In genomic region chr1:77642941-77643340, GRCh38 we compare ENCODE assay signal across 22 cellular contexts.
"Had no signal": no experiment of that assay in that cellular context is flagged by ENCODE, and none has a peak within 500 bp of the region (broad histone marks: within the 10 kb centered on the region; RNA-seq: fewer than 3 reads in every experiment).

No MANE protein-coding gene starts in this region.

- H3K4me3 ChIP-seq: breast epithelium, esophagus squamous epithelium, ovary, skin epidermis, upper lobe of left lung had no signal

- DNase-seq: activated CD4-positive, alpha-beta memory T cell treated with anti-CD3 and anti-CD28 coated beads for 36 hours; activated CD4-positive, alpha-beta T cell treated with anti-CD3 and anti-CD28 coated beads, Interleukin-2, amount 10 ng/mL, durations not matched to agents 24 days and 14 days; activated CD4-positive, CD25-positive, alpha-beta regulatory T cell treated with anti-CD3 and anti-CD28 coated beads, Interleukin-2, amount 50 U/mL, for 72 hours; activated CD8-positive, alpha-beta memory T cell treated with anti-CD3 and anti-CD28 coated beads, Interleukin-2, amount 50 U/mL, for 4 hours; activated gamma-delta T cell treated with Interleukin-2 at 50 U/mL for 16 hours; activated naive CD4-positive, alpha-beta T cell treated with anti-CD3 and anti-CD28 coated beads, Interleukin-2, amount 50 U/mL, for 16 hours; activated T-cell treated with anti-CD3 and anti-CD28 coated beads, Interleukin-2, amount 50 U/mL, for 24 hours; amniotic stem cell; dermis blood vessel endothelial cell; effector CD8-positive, alpha-beta T cell; esophagus squamous epithelium; naive B cell; nephron progenitor cell; ovary; stimulated activated CD4-positive, alpha-beta T cell treated with anti-CD3 and anti-CD28 coated beads, Interleukin-12 subunit alpha, Interleukin-12 subunit beta, amount 100 ng/mL, for 4 hours; stimulated activated CD4-positive, alpha-beta T cell treated with anti-CD3 and anti-CD28 coated beads, Interleukin-4, amount 100 ng/mL, for 1 hour; stimulated activated naive CD8-positive, alpha-beta T cell treated with anti-CD3 and anti-CD28 coated beads, Interleukin-15, Interleukin-2, amounts not matched to agents 100 U/mL and 50 U/mL, for 24 hours; T-helper 17 cell; upper lobe of left lung had no signal

- H3K27ac ChIP-seq: breast epithelium, epithelial cell of prostate, esophagus squamous epithelium, ovary, upper lobe of left lung had no signal
